ENCODE assay signal across 1 cellular context in the genomic region with DNA sequence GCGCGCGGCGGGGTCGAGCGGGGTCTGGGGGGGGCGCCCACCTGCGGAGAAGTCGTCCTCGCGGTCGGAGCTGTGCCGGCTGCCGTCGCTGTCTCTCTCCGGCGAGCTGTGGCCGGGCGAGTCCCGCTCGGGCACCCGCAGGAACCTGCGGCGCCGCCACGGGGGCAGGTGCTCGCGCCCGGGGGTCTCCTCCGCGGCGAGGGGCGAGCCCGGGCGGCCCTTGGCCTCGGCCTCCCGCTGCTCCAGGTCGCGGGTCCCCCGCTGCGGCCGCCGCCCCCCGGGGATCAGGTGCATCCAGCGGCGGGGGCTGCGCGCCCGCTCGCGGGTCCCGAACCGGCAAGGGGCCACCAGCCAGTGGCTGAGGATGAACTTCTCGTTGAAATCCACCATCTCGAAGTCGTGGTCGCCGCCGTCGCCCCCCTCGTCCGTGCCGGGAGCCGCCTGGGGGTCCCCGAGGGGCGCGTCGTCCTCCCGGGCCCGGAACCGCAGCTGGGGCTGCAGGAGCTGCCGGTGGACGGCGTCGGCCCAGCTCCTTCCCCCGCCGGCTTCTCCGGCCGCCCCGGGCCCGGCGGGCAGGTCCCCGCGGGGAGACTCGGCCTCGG.
TF ChIP-seq lines count a peak whose summit lies in the region.

No MANE protein-coding gene starts in this region.

TF ChIP-seq in H1, 55 proteins besides CTCF, POLR2A, EP300 and RAD21:
- peak; percentile 82 for TF ChIP-seq EZH2 (IDR thresholded peaks at IDR 0.05; ENCODE audit: low read depth, low read length, severe bottlenecking)
- peak; percentile 40 for TF ChIP-seq KDM4A (IDR thresholded peaks at IDR 0.05; ENCODE audit: low read depth, low read length, severe bottlenecking)
- peak; percentile 82; the same call in 1 of the 2 replicates for TF ChIP-seq SUZ12 (IDR thresholded peaks at IDR 0.05; ENCODE audit: low read length)
- no peak for TF ChIP-seq PHF8 (conservative IDR thresholded peaks at IDR 0.05; ENCODE audit: low read depth, low read length)
TF ChIP-seq in H1: peak in this region for 3.
